30 cellular contexts compared by ENCODE assay signal in the genomic region with DNA sequence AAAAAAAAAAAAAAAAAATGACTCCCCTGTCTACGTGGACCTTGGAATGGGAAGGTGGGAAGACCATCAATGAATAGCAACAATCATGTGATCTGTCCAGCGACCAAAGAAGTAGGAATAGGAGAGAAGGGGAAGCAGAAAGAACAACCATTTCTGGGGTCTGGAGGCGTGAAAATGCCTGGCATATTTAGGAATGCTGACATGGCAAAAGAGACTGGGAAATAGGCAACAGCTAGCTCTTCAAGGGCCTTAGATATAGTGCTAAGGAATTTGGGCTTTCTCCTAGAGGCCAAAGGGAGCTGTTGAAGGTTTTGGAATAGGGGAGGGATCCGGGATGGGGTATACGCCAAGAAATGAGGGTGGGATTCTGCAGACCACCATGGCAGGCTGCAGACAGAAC. TPM values are rescaled to one million over a fixed set of nuclear protein-coding genes. Genes with fewer than 3 reads are reported as not detected.
"Had no signal": no experiment of that assay in that cellular context is flagged by ENCODE, and none has a peak within 500 bp of the region (broad histone marks: within the 10 kb centered on the region; RNA-seq: fewer than 3 reads in every experiment).

No MANE protein-coding gene starts in this region.

- ATAC-seq: activated CD4-positive, alpha-beta T cell treated with anti-CD3 and anti-CD28 coated beads for 36 hours; activated CD4-positive, CD25-positive, alpha-beta regulatory T cell treated with anti-CD3 and anti-CD28 coated beads, Interleukin-2, amount 50 U/mL, for 24 hours; activated T-cell treated with anti-CD3 and anti-CD28 coated beads, Interleukin-2, amount 50 U/mL, for 4 hours; PC-3 had no signal

- H3K4me2 ChIP-seq: SK-N-SH had no signal

- H3K9ac ChIP-seq: SK-N-SH had no signal

- H3K4me1 ChIP-seq: Peyer's patch, SJSA1 had no signal

- H3K27ac ChIP-seq: brain microvascular endothelial cell, Peyer's patch, SJSA1 had no signal

- DNase-seq: activated CD4-positive, alpha-beta memory T cell treated with anti-CD3 and anti-CD28 coated beads for 36 hours; activated CD4-positive, alpha-beta T cell treated with anti-CD3 and anti-CD28 coated beads for 36 hours; activated CD4-positive, alpha-beta T cell treated with anti-CD3 and anti-CD28 coated beads, Interleukin-2, amount 10 ng/mL, durations not matched to agents 7 days and 5 days; activated CD8-positive, alpha-beta memory T cell treated with anti-CD3 and anti-CD28 coated beads, Interleukin-2, amount 50 U/mL, for 4 hours; activated gamma-delta T cell treated with Interleukin-2 at 50 U/mL for 16 hours; activated naive CD4-positive, alpha-beta T cell treated with anti-CD3 and anti-CD28 coated beads, Interleukin-2, amount 10 ng/mL, durations not matched to agents 7 days and 5 days; activated T-cell treated with anti-CD3 and anti-CD28 coated beads for 4 hours; activated T-cell treated with anti-CD3 and anti-CD28 coated beads, Interleukin-2, amount 50 U/mL, for 4 hours; amniotic stem cell; aorta; brain microvascular endothelial cell; central memory CD4-positive, alpha-beta T cell; Kasumi-1; MG63; NCI-H1048; NCI-H1436 treated with DMSO at 0.1 percent for 48 hours; NCI-H1694 treated with DMSO at 0.1 percent for 48 hours; NCI-H2029; NCI-H345; NCI-H526; NCI-H748 treated with DMSO at 0.1 percent for 48 hours; NK-92 treated with Interleukin-12 subunit alpha and Interleukin-12 subunit beta, amount 100 ng/mL, for 24 hours; PC-3; Peyer's patch; RPMI8226; SHP77 treated with DMSO at 0.1 percent for 48 hours; SK-N-SH had no signal

- H3K27me3 ChIP-seq: brain microvascular endothelial cell, MG63, Peyer's patch, SJSA1 had no signal

- H3K36me3 ChIP-seq: MG63, SJSA1 had no signal

- H3K4me3 ChIP-seq: MG63, Peyer's patch, SJSA1 had no signal

- H3K9me3 ChIP-seq: MG63, Peyer's patch, SJSA1, SK-N-SH had no signal

RNA-seq across cellular contexts. Expression of gene SLC22A13, which starts 5.9 kb away (rescaled TPM):
- total RNA-seq: SJSA1 had no signal
- polyA plus RNA-seq: aorta had no signal

RNA-seq across cellular contexts. Expression of gene SLC22A14, which starts 10.5 kb away (rescaled TPM):
- total RNA-seq: activated CD4-positive, alpha-beta memory T cell treated with anti-CD3 and anti-CD28 coated beads for 36 hours; activated CD4-positive, alpha-beta T cell treated with anti-CD3 and anti-CD28 coated beads for 36 hours; activated CD4-positive, alpha-beta T cell treated with anti-CD3 and anti-CD28 coated beads, Interleukin-2, amount 10 ng/mL, durations not matched to agents 7 days and 5 days; activated T-cell treated with anti-CD3 and anti-CD28 coated beads, Interleukin-2, amount 50 U/mL, for 4 hours; activated T-helper 1 cell treated with anti-CD3 and anti-CD28 coated beads, Interleukin-12 subunit alpha, Interleukin-12 subunit beta, Interleukin-2, Interleukin-4 antibody, amounts not matched to agents 30 ng/mL and 10 ng/mL and 1 ng/mL, durations not matched to agents 14 hours and 24 hours and 36 hours; SJSA1 had no signal
